9 cellular contexts compared by ENCODE assay signal in the genomic region with DNA sequence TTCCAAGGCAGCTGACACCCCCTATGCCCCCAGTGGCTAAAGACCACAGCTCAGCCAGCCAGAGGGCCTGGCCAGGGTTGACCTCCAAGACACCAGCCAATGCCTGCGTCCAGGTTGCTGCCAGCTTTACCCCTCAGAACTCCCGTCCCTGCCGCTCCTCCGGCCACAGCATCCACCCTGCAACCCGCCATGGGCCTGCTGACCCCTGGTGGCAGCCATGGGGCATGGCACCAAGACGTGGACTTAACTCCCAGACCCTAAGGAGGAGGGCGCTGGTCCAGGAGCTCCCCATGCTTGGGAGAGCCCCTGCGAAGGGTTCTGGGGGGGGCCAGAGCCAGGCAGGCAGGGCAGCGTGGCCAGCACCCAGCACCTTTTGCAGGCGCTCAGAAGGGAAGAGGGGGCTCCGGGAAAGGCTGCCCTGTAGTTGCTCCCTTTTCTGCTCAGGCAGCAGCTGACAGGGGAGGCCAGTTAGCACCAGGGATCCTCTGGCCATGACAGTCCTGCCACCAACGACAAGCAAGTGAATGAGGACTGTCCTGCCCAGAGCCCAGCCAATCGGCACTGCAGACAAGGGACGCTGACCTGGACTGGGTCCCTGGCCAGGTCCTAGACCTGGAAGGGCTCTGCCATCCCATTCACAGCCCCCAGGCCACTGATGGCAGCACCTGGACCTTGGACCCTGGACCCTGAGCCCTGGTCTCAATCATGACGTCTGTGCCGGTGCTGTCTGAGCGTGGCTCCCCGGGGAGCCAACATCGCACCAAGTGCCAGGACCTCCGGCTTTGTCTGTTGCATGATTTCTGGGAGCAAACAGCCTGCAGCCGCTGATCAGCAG.
DNase-seq lines count a peak whose midpoint lies in the region; ATAC-seq and TF ChIP-seq lines count a peak whose summit lies in the region.
"Had no signal": no experiment of that assay in that cellular context is flagged by ENCODE, and none has a peak within 500 bp of the region (broad histone marks: within the 10 kb centered on the region; RNA-seq: fewer than 3 reads in every experiment).

No MANE protein-coding gene starts in this region.

- TF ChIP-seq CTCF in esophagus squamous epithelium (IDR thresholded peaks at IDR 0.05) = peak; percentile 75 to 95 (median 90)
- TF ChIP-seq CTCF in nephron progenitor cell (IDR thresholded peaks at IDR 0.05) = peak; percentile 96

- no peak overlapping the region for H3K27ac Mint-ChIP-seq in nephron progenitor cell

- peaks cover 25% of the 10 kb centered on the region for H3K4me1 Mint-ChIP-seq in nephron progenitor cell

- intact Hi-C loops in esophagus squamous epithelium (cut with DNase I) = loop anchor here (5.0 kb wide), 2 partner anchors 109 to 234 kb away; no protein-coding TSS in a partner anchor

- H3K36me3 ChIP-seq in NT2/D1 (ENCODE audit: insufficient read depth, insufficient read length, low read length) (no peaks in the 10 kb centered on the region), esophagus squamous epithelium (no peaks in the 10 kb centered on the region)

- H3K27ac ChIP-seq in esophagus squamous epithelium = no peak overlapping the region
- H3K27ac ChIP-seq: epithelial cell of prostate had no signal

- no peak for TF ChIP-seq POLR2A in esophagus squamous epithelium (IDR thresholded peaks at IDR 0.05)

- H3K9ac ChIP-seq in NT2/D1 (ENCODE audit: insufficient read length, low read depth) = peak overlapping the region; percentile 3

- peaks cover 3% of the 10 kb centered on the region for H3K4me1 ChIP-seq in NT2/D1 (ENCODE audit: insufficient read depth, insufficient read length)
- H3K4me1 ChIP-seq in esophagus squamous epithelium = peaks cover 0 to 12% (median 0%) of the 10 kb centered on the region in 3 donors

- peaks cover 22% of the 10 kb centered on the region for H3K27me3 Mint-ChIP-seq in nephron progenitor cell (ENCODE audit: low read depth, poor library complexity)

- peak; percentile 64 for ATAC-seq in HG03280 (IDR thresholded peaks at IDR 0.05; ENCODE audit: unreplicated experiment)
- ATAC-seq in GM18870 (IDR thresholded peaks at IDR 0.05; ENCODE audit: unreplicated experiment) = no peak

- DNase-seq in GM03348 (ENCODE audit: low spot score) (peak; percentile 91), NT2/D1 (ENCODE audit: low read depth, low spot score) (peak; percentile 71), activated T-cell treated with anti-CD3 and anti-CD28 coated beads for 24 hours (ENCODE audit: low read depth) (peak; percentile 32), esophagus squamous epithelium (lab: John Stamatoyannopoulos, UW) (no peak), nephron progenitor cell (peak; percentile 85)
- peak; percentile 18 for DNase-seq in stimulated activated naive CD4-positive, alpha-beta T cell treated with Interleukin-2 at 50 U/mL for 16 hours (lab: John Stamatoyannopoulos, UW)

- H3K9me3 ChIP-seq in NT2/D1 (ENCODE audit: insufficient read depth, low read length) (peaks cover 15% of the 10 kb centered on the region; the same call in 1 of the 2 replicates), esophagus squamous epithelium (no peaks in the 10 kb centered on the region)

- peaks cover 5% of the 10 kb centered on the region for H3K9me3 Mint-ChIP-seq in nephron progenitor cell

- H3K4me3 Mint-ChIP-seq in nephron progenitor cell = no peak overlapping the region

- no peak overlapping the region for H3K4me3 ChIP-seq in NT2/D1 (ENCODE audit: insufficient read length, low read depth)
- H3K4me3 ChIP-seq in esophagus squamous epithelium = no peak overlapping the region

- H3K27me3 ChIP-seq in NT2/D1 (ENCODE audit: insufficient read depth, insufficient read length) = no peaks in the 10 kb centered on the region
- peaks cover 0 to 91% (median 4%) of the 10 kb centered on the region in 4 donors for H3K27me3 ChIP-seq in esophagus squamous epithelium

- H3K36me3 Mint-ChIP-seq in nephron progenitor cell (ENCODE audit: low read depth) = no peaks in the 10 kb centered on the region

- WGBS in esophagus squamous epithelium, 2 donors = 56% methylated on average over 3 of the region's 21 CpGs; no CpG with 5 or more reads in 1 of the 2 donors
